39 cellular contexts compared by ENCODE assay signal in genomic region chr1:18099026-18099425, GRCh38. TPM values are rescaled to one million over a fixed set of nuclear protein-coding genes. Genes with fewer than 3 reads are reported as not detected.
"Had no signal": no experiment of that assay in that cellular context is flagged by ENCODE, and none has a peak within 500 bp of the region (broad histone marks: within the 10 kb centered on the region; RNA-seq: fewer than 3 reads in every experiment).

No MANE protein-coding gene starts in this region.

- H3K27me3 ChIP-seq: adrenal gland, body of pancreas, brain microvascular endothelial cell had no signal

- H3K4me3 ChIP-seq: adrenal gland, body of pancreas, breast epithelium, cardiac muscle cell had no signal

- DNase-seq: activated CD4-positive, alpha-beta memory T cell treated with anti-CD3 and anti-CD28 coated beads, Interleukin-2, amount 10 ng/mL, durations not matched to agents 7 days and 5 days; activated CD4-positive, alpha-beta T cell treated with anti-CD3 and anti-CD28 coated beads for 1 hour; activated CD4-positive, alpha-beta T cell treated with anti-CD3 and anti-CD28 coated beads for 36 hours; activated CD4-positive, alpha-beta T cell treated with anti-CD3 and anti-CD28 coated beads for 48 hours; activated CD4-positive, alpha-beta T cell treated with anti-CD3 and anti-CD28 coated beads, Interleukin-2, amount 10 ng/mL, durations not matched to agents 7 days and 5 days; activated CD4-positive, alpha-beta T cell treated with anti-CD3 and anti-CD28 coated beads, Interleukin-2, amount 50 U/mL, for 48 hours; activated CD4-positive, CD25-positive, alpha-beta regulatory T cell; activated CD8-positive, alpha-beta memory T cell treated with anti-CD3 and anti-CD28 coated beads for 24 hours; activated CD8-positive, alpha-beta memory T cell treated with anti-CD3 and anti-CD28 coated beads, Interleukin-2, amount 50 U/mL, for 4 hours; activated CD8-positive, alpha-beta T cell treated with anti-CD3 and anti-CD28 coated beads, Interleukin-2, amount 10 ng/mL, durations not matched to agents 7 days and 5 days; activated effector memory CD4-positive, alpha-beta T cell treated with anti-CD3 and anti-CD28 coated beads, Interleukin-2, amount 50 U/mL, for 16 hours; activated gamma-delta T cell treated with Interleukin-2 at 50 U/mL for 16 hours; activated naive CD4-positive, alpha-beta T cell; activated naive CD4-positive, alpha-beta T cell treated with anti-CD3 and anti-CD28 coated beads for 36 hours; activated naive CD4-positive, alpha-beta T cell treated with anti-CD3 and anti-CD28 coated beads, Interleukin-2, amount 50 U/mL, for 16 hours; activated naive CD8-positive, alpha-beta T cell treated with anti-CD3 and anti-CD28 coated beads for 36 hours; activated T-cell treated with anti-CD3 and anti-CD28 coated beads for 4 hours; activated T-cell treated with anti-CD3 and anti-CD28 coated beads, Interleukin-2, amount 50 U/mL, for 1 hour; activated T-cell treated with anti-CD3 and anti-CD28 coated beads, Interleukin-2, amount 50 U/mL, for 4 hours; activated T-cell treated with anti-CD3 and anti-CD28 coated beads, Interleukin-2, amount 50 U/mL, for 72 hours; adrenal gland; amniotic stem cell; aorta; body of pancreas; brain microvascular endothelial cell; caudate nucleus; cerebellar nuclear complex; T-helper 1 cell; T-helper 2 cell; T-helper 9 cell had no signal

- H3K36me3 ChIP-seq: adrenal gland, brain microvascular endothelial cell, breast epithelium, cardiac muscle cell had no signal

- FAIRE-seq: astrocyte, TTC549 had no signal

- H3K4me1 ChIP-seq: adrenal gland, body of pancreas, breast epithelium had no signal

- H3K9me3 ChIP-seq: adrenal gland, body of pancreas, breast epithelium had no signal

- ATAC-seq: activated CD4-positive, alpha-beta T cell treated with anti-CD3 and anti-CD28 coated beads for 36 hours; activated CD4-positive, CD25-positive, alpha-beta regulatory T cell treated with anti-CD3 and anti-CD28 coated beads, Interleukin-2, amount 50 U/mL, for 24 hours; activated CD8-positive, alpha-beta T cell treated with anti-CD3 and anti-CD28 coated beads, Interleukin-2, amount 10 ng/mL, durations not matched to agents 7 days and 5 days; activated naive CD4-positive, alpha-beta T cell treated with anti-CD3 and anti-CD28 coated beads, Interleukin-2, amount 50 U/mL, for 72 hours; activated T-cell treated with anti-CD3 and anti-CD28 coated beads, Interleukin-2, amount 50 U/mL, for 4 hours; activated T-cell treated with anti-CD3 and anti-CD28 coated beads, Interleukin-2, amount 50 U/mL, for 72 hours; activated T-helper 17 cell treated with anti-CD3 and anti-CD28 coated beads, Interleukin-2, amount 50 U/mL, for 72 hours; body of pancreas; WTC11 had no signal

- H3K27ac ChIP-seq: adrenal gland, body of pancreas, brain microvascular endothelial cell, breast epithelium, cardiac muscle cell had no signal

RNA-seq across cellular contexts. Expression of gene IGSF21, which starts 8.6 kb away (rescaled TPM):
- total RNA-seq: activated CD4-positive, alpha-beta memory T cell treated with anti-CD3 and anti-CD28 coated beads, Interleukin-2, amount 10 ng/mL, durations not matched to agents 7 days and 5 days; activated CD4-positive, alpha-beta T cell treated with anti-CD3 and anti-CD28 coated beads for 36 hours; activated CD4-positive, alpha-beta T cell treated with anti-CD3 and anti-CD28 coated beads, Interleukin-2, amount 10 ng/mL, durations not matched to agents 7 days and 5 days; activated CD8-positive, alpha-beta T cell treated with anti-CD3 and anti-CD28 coated beads, Interleukin-2, amount 10 ng/mL, durations not matched to agents 7 days and 5 days; activated naive CD4-positive, alpha-beta T cell treated with anti-CD3 and anti-CD28 coated beads for 36 hours; activated naive CD4-positive, alpha-beta T cell treated with anti-CD3 and anti-CD28 coated beads, Interleukin-2, amount 50 U/mL, for 72 hours; activated naive CD8-positive, alpha-beta T cell treated with anti-CD3 and anti-CD28 coated beads for 36 hours; activated T-cell treated with anti-CD3 and anti-CD28 coated beads, Interleukin-2, amount 50 U/mL, for 4 hours; activated T-cell treated with anti-CD3 and anti-CD28 coated beads, Interleukin-2, amount 50 U/mL, for 72 hours; activated T-helper 1 cell treated with anti-CD3 and anti-CD28 coated beads, Interleukin-12 subunit alpha, Interleukin-12 subunit beta, Interleukin-2, Interleukin-4 antibody, amounts not matched to agents 30 ng/mL and 10 ng/mL and 1 ng/mL, durations not matched to agents 14 hours and 24 hours and 36 hours; activated T-helper 17 cell treated with anti-CD3 and anti-CD28 coated beads, Interleukin-2, amount 50 U/mL, for 72 hours; astrocyte had no signal
- polyA plus RNA-seq: cardiac muscle cell had no signal
